In the genomic region with DNA sequence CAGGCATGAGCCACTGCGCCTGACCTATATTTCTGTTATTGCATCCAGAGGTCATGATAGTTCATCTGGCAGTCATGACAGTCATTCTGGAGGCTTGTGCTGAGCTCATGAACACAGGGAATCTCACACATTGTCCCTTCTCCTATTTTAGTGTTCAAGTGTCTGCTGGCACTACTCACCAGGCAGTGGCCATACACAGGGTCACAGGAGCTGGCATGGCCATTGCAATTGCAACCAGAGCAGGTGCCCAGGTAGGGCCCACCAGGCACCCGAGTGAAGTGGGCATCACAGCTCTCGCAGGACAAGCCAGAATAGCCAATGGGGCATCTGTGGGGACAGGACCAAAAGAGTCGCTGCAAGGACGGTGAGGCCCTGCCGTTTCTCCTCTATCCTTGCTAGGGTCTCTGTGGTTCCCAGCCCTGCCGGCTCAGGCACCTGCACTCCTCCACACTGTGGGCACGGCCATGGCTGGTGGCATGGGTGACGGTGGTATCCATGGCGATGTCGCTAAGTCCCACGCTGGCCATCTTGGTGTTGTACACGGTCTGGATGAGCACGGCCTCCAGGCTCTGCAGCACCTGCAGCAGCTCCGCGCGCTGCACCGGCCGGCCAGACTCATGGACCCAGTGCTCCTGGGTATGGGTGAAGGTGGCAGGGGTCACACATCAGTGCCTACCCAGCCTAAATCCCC, we compare ENCODE assay signal across 30 cellular contexts. TPM values are rescaled to one million over a fixed set of nuclear protein-coding genes. Genes with fewer than 3 reads are reported as not detected.
DNase-seq lines count a peak whose midpoint lies in the region; ATAC-seq and TF ChIP-seq lines count a peak whose summit lies in the region.
"Had no signal": no experiment of that assay in that cellular context is flagged by ENCODE, and none has a peak within 500 bp of the region (broad histone marks: within the 10 kb centered on the region; RNA-seq: fewer than 3 reads in every experiment).

No MANE protein-coding gene starts in this region.

- H3K36me3 ChIP-seq in heart right ventricle: peaks cover 12 to 100% (median 93%) of the 10 kb centered on the region in 9 donors
- H3K36me3 ChIP-seq: BE2C had no signal

- H3K27me3 ChIP-seq in heart right ventricle: no peaks in the 10 kb centered on the region
- H3K27me3 ChIP-seq: BE2C, MG63, Peyer's patch, SJCRH30 had no signal

- no peak for DNase-seq in Right ventricle myocardium inferior (ENCODE audit: missing footprints)
- DNase-seq in cardiac septum (ENCODE audit: low spot score): no peak
- DNase-seq in heart right ventricle: no peak
- no peak for DNase-seq in neural crest cell (ENCODE audit: low read depth, low spot score)
- no peak for DNase-seq in activated T-cell treated with anti-CD3 and anti-CD28 coated beads, Interleukin-2, amount 50 U/mL, for 48 hours
- DNase-seq in substantia nigra (lab: John Stamatoyannopoulos, UW): no peak
- DNase-seq in SK-N-DZ (ENCODE audit: low spot score): no peak
- DNase-seq: 8988T; ACHN; BE2C; CD8-positive, alpha-beta memory T cell; DMS 273 treated with DMSO at 0.1 percent for 48 hours; DMS79; EL; GDM1; GM23248; H7; KBM-7; MG63; NCI-H1105 treated with DMSO at 0.1 percent for 48 hours; NCI-H2029; NCI-H446 treated with DMSO at 0.1 percent for 48 hours; NCI-H526 treated with DMSO at 0.1 percent for 48 hours; Peyer's patch; SJCRH30 had no signal

- no peak overlapping the region for H3K4me3 Mint-ChIP-seq in neural crest cell
- H3K4me3 Mint-ChIP-seq in activated T-helper 17 cell treated with anti-CD3 and anti-CD28 coated beads, Interleukin-2, amount 50 U/mL, for 72 hours: no peak overlapping the region
- H3K4me3 Mint-ChIP-seq: CD14-positive monocyte; CD8-positive, alpha-beta memory T cell had no signal

- H3K4me3 ChIP-seq in heart right ventricle: no peak overlapping the region
- H3K4me3 ChIP-seq: GM12878, GM23248, MG63, Peyer's patch, SJCRH30 had no signal

- intact Hi-C loops in Right ventricle myocardium inferior (cut with DNase I) (no loop called here), cardiac septum (cut with DNase I) (no loop called here), heart right ventricle (cut with DNase I) (loop anchor here in 3 of 10 donors (5.0 to 10.0 kb wide), 2 partner anchors 77 to 85 kb away; no protein-coding TSS in a partner anchor)

- peak overlapping the region; percentile 43 for H3K27ac Mint-ChIP-seq in neural crest cell (ENCODE audit: unreplicated experiment)
- H3K27ac Mint-ChIP-seq in activated T-helper 17 cell treated with anti-CD3 and anti-CD28 coated beads, Interleukin-2, amount 50 U/mL, for 72 hours: no peak overlapping the region
- H3K27ac Mint-ChIP-seq: CD14-positive monocyte; CD8-positive, alpha-beta memory T cell had no signal

- peaks cover 0 to 9% (median 0%) of the 10 kb centered on the region in 9 donors for H3K4me1 ChIP-seq in heart right ventricle
- H3K4me1 ChIP-seq: BE2C, Peyer's patch had no signal

- H3K27me3 Mint-ChIP-seq in neural crest cell (ENCODE audit: low read depth): no peaks in the 10 kb centered on the region
- no peaks in the 10 kb centered on the region for H3K27me3 Mint-ChIP-seq in activated T-helper 17 cell treated with anti-CD3 and anti-CD28 coated beads, Interleukin-2, amount 50 U/mL, for 72 hours

- H3K9me3 Mint-ChIP-seq in neural crest cell: no peaks in the 10 kb centered on the region
- H3K9me3 Mint-ChIP-seq in activated T-helper 17 cell treated with anti-CD3 and anti-CD28 coated beads, Interleukin-2, amount 50 U/mL, for 72 hours: no peaks in the 10 kb centered on the region
- H3K9me3 Mint-ChIP-seq: CD14-positive monocyte; CD8-positive, alpha-beta memory T cell had no signal

- no peaks in the 10 kb centered on the region for H3K4me1 Mint-ChIP-seq in neural crest cell
- no peaks in the 10 kb centered on the region for H3K4me1 Mint-ChIP-seq in activated T-helper 17 cell treated with anti-CD3 and anti-CD28 coated beads, Interleukin-2, amount 50 U/mL, for 72 hours
- H3K4me1 Mint-ChIP-seq: CD8-positive, alpha-beta memory T cell had no signal

- H3K9me3 ChIP-seq in heart right ventricle: no peaks in the 10 kb centered on the region
- H3K9me3 ChIP-seq: BE2C, MG63, Peyer's patch, SJCRH30 had no signal

- no peak for TF ChIP-seq CTCF in heart right ventricle (IDR thresholded peaks at IDR 0.05)
- TF ChIP-seq CTCF in neural crest cell (conservative IDR thresholded peaks at IDR 0.05): no peak

- H3K36me3 Mint-ChIP-seq in neural crest cell (ENCODE audit: low read depth): no peaks in the 10 kb centered on the region
- H3K36me3 Mint-ChIP-seq in activated T-helper 17 cell treated with anti-CD3 and anti-CD28 coated beads, Interleukin-2, amount 50 U/mL, for 72 hours (ENCODE audit: low read depth): no peaks in the 10 kb centered on the region
- H3K36me3 Mint-ChIP-seq: CD14-positive monocyte; CD8-positive, alpha-beta memory T cell had no signal

- H3K27ac ChIP-seq in heart right ventricle (peak overlapping the region in 5 of 10 donors; percentile 9 to 53 (median 29)), substantia nigra (ENCODE audit: low read depth, low read length, poor library complexity, severe bottlenecking) (no peak overlapping the region)
- H3K27ac ChIP-seq: GM23248, HL-60, Peyer's patch, SJCRH30 had no signal

- 94 to 96% methylated on average over 19 of the region's 19 CpGs for WGBS in heart right ventricle, 2 donors

- peak; percentile 79 for ATAC-seq in Right ventricle myocardium inferior
- peak in 7 of 8 donors; percentile 11 to 87 (median 32) for ATAC-seq in heart right ventricle
- ATAC-seq in activated T-helper 17 cell treated with anti-CD3 and anti-CD28 coated beads, Interleukin-2, amount 50 U/mL, for 72 hours (replicated peaks): no peak
- ATAC-seq: GM12878, HepG2 had no signal

RNA-seq across cellular contexts. Expression of gene HSPG2, which starts 57.0 kb away (rescaled TPM):
- total RNA-seq in Right ventricle myocardium inferior (269 TPM), cardiac septum (506 TPM), heart right ventricle (100 to 1,000 TPM; 249 to 508 (median 320) TPM), neural crest cell (101 and 103 TPM in 2 replicates)
- polyA plus RNA-seq in heart right ventricle: 100 to 1,000 TPM; 221 to 276 TPM
- 10 to 100 TPM in 1 of 2 donors, 1 to 10 TPM in 1; 1.8 to 33.3 TPM for total RNA-seq in activated T-helper 17 cell treated with anti-CD3 and anti-CD28 coated beads, Interleukin-2, amount 50 U/mL, for 72 hours
- 5.1 and 6.8 TPM in 2 replicates for polyA plus RNA-seq in SK-N-DZ (2014; cell fraction: cytosol; rRNA removed)
- polyA plus RNA-seq in SK-N-DZ (2014; cell fraction: nucleus; rRNA removed): 9.6 and 12.8 TPM in 2 replicates
- polyA plus RNA-seq: CD14-positive monocyte; CD8-positive, alpha-beta memory T cell had no signal
